ENCODE assay signal across 1 cellular context in the genomic region with DNA sequence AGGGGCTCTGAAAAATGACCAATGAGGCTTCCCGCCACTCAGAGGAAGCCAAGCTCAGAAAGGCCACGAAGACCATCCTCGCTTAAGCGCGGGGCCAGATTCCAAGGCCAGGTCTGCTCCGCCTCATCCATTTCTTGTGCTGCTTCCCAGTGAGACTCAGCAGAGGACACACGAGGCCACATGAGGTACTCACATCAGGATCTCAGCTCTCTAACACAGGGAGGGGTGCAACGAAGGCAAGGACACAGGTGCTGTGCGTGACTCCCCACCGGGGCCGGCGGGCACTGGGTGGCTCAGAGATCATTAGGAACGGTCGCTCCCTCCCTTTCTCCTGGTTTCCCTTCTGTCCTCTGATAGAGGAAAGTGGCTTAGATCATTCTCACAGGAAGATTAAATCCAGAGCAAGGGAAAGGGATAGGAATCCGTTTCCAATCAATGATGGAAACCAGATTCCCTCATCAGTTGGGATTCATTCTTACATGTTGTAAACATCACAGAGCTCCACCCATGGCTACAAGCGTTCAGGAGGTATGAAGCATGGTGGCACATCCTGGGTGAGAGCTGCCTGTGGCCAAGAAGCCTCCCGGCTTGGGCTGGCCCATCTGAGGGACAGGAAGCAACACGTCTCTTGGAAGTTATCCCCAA.
TF ChIP-seq lines count a peak whose summit lies in the region.

No MANE protein-coding gene starts in this region.

TF ChIP-seq in endothelial cell of umbilical vein, 7 proteins besides CTCF, POLR2A, EP300 and RAD21:
- TF ChIP-seq GATA2 (IDR thresholded peaks at IDR 0.05; ENCODE audit: insufficient read depth, insufficient read length, low read depth, low read length) (no peak), FOS (IDR thresholded peaks at IDR 0.05; ENCODE audit: borderline replicate concordance, insufficient read depth, low read length) (no peak), POLR2AphosphoS5 (IDR thresholded peaks at IDR 0.05; ENCODE audit: insufficient read depth, low read depth, low read length) (no peak), EZH2 (IDR thresholded peaks at IDR 0.05; ENCODE audit: borderline replicate concordance, low read depth, low read length, severe bottlenecking) (no peak), JUN (IDR thresholded peaks at IDR 0.05; ENCODE audit: borderline replicate concordance, insufficient read depth, insufficient read length, low read depth) (no peak), MYC (IDR thresholded peaks at IDR 0.05; ENCODE audit: low read depth, low read length) (no peak)
- TF ChIP-seq, protein P1, sequence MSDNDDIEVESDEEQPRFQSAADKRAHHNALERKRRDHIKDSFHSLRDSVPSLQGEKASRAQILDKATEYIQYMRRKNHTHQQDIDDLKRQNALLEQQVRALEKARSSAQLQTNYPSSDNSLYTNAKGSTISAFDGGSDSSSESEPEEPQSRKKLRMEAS (IDR thresholded peaks at IDR 0.05; ENCODE audit: insufficient read depth, insufficient read length), result no peak
